ENCODE assay signal across 10 cellular contexts in the genomic region with DNA sequence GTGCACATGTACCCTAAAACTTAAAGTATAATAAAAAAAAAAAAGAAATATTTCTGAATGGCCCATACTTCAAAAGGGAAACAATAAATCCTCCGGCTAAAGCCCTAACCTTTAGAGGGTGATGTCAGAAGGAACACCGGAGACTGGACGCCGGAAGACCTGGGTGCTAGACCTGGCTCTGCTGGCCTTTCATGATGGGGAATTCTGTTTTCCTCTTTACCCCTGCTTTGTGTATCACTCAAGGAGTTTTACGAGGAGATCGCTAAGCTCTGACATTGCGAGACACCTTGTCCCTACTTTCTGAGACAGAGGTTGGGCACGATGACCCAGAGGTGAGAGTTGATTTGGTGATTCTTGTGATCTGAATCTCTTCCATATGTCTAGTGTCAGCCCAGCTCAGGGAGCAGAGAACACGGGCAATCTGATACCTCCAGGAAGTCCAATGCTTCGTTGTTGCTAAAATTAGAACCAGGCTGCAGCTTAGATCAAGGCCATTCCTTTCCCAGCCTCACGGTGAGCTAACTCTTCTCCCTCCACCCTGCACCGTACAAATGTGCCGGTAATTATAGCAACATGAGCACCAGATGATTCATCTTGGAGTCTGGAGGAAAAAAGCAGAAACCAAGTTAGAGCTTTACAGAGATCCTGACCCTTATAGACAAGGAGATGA. TPM values are rescaled to one million over a fixed set of nuclear protein-coding genes. Genes with fewer than 3 reads are reported as not detected.
A peak's percentile ranks its signal among the peaks of the same experiment; 100 is the strongest.
DNase-seq lines count a peak whose midpoint lies in the region; ATAC-seq and TF ChIP-seq lines count a peak whose summit lies in the region.
"Had no signal": no experiment of that assay in that cellular context is flagged by ENCODE, and none has a peak within 500 bp of the region (broad histone marks: within the 10 kb centered on the region; RNA-seq: fewer than 3 reads in every experiment).

No MANE protein-coding gene starts in this region.

- no peak overlapping the region for H3K4me3 Mint-ChIP-seq in T-cell
- H3K4me3 Mint-ChIP-seq: naive B cell had no signal

- peak; percentile 91 for DNase-seq in HT1080 (ENCODE audit: low read depth)
- peak; percentile 79 for DNase-seq in astrocyte of the cerebellum (ENCODE audit: low read depth)
- peak; percentile 43 for DNase-seq in kidney epithelial cell (ENCODE audit: low read depth)
- no peak for DNase-seq in T-cell
- DNase-seq in germinal center (ENCODE audit: low spot score) = no peak
- DNase-seq in NCI-H2029 (lab: John Stamatoyannopoulos, UW) = no peak
- DNase-seq: Calu3, naive B cell had no signal

- H3K27ac ChIP-seq in 22Rv1 = peak overlapping the region; percentile 46

- CTCF ChIA-PET in T-cell (lab: Charles Lee) = no interaction called here

- no peaks in the 10 kb centered on the region for H3K36me3 Mint-ChIP-seq in T-cell
- H3K36me3 Mint-ChIP-seq: naive B cell had no signal

- peaks cover 32 to 40% of the 10 kb centered on the region in 2 donors for H3K27me3 Mint-ChIP-seq in T-cell

- TF ChIP-seq CTCF in 22Rv1 (IDR thresholded peaks at IDR 0.05) (no peak), astrocyte of the cerebellum (IDR thresholded peaks at IDR 0.05; ENCODE audit: low read depth, low read length, missing control alignments) (no peak), kidney epithelial cell (IDR thresholded peaks at IDR 0.05; ENCODE audit: insufficient read depth, low read length, poor library complexity, severe bottlenecking) (no peak)

- no peaks in the 10 kb centered on the region for H3K4me1 Mint-ChIP-seq in T-cell
- H3K4me1 Mint-ChIP-seq: naive B cell had no signal

- H3K27ac Mint-ChIP-seq in T-cell = no peak overlapping the region
- H3K27ac Mint-ChIP-seq: naive B cell had no signal

- no peak overlapping the region for H3K4me3 ChIP-seq in astrocyte of the cerebellum (ENCODE audit: low read depth, low read length)
- H3K4me3 ChIP-seq in kidney epithelial cell (ENCODE audit: low read depth, low read length) = no peak overlapping the region

- ATAC-seq in GM19395 (IDR thresholded peaks at IDR 0.05; ENCODE audit: unreplicated experiment) (no peak), T-cell (replicated peaks in 1 of 4) (no peak)

- no peaks in the 10 kb centered on the region for H3K27me3 ChIP-seq in kidney epithelial cell (ENCODE audit: control insufficient read depth, insufficient read depth, low read length)

- in situ Hi-C loops in astrocyte of the cerebellum (cut with HindIII; ENCODE audit: low sequenced_read_pairs) = no loop called here

- no peaks in the 10 kb centered on the region for H3K9me3 Mint-ChIP-seq in T-cell

- POLR2A ChIA-PET in T-cell (lab: Charles Lee) = no interaction called here

- no peaks in the 10 kb centered on the region for H3K36me3 ChIP-seq in kidney epithelial cell (ENCODE audit: control insufficient read depth, insufficient read depth, low read length)

RNA-seq across cellular contexts. Expression of gene CFAP161, which starts 42.0 kb away (rescaled TPM):
- total RNA-seq in HT1080 (2014; rRNA removed; shearing (Covaris generic)) = 0.39 TPM in 1 of 2 replicates, not detected in the other
- polyA plus RNA-seq in HT1080 (2015; cell fraction: cytosol; rRNA removed) = not detected in 2 replicates
- not detected in 2 replicates for polyA plus RNA-seq in HT1080 (2015; cell fraction: nucleus; rRNA removed)
- total RNA-seq in kidney epithelial cell = not detected in 2 replicates
- under 1 TPM in 1 of 5 donors, not detected in 4; 0.35 TPM for total RNA-seq in T-cell
- total RNA-seq: Calu3 had no signal

Comparison
In these comparisons a context has a peak if more than half of its experiments do, and no peak if none do; other contexts are left out.
1. DNase-seq: peak in HT1080 (single experiment), astrocyte of the cerebellum (single experiment) and kidney epithelial cell (single experiment); none in T-cell (0 of 34), germinal center (single experiment) and NCI-H2029 (single experiment).